8 cellular contexts compared by ENCODE assay signal in genomic region chr12:52156757-52157565, GRCh38. TPM values are rescaled to one million over a fixed set of nuclear protein-coding genes. Genes with fewer than 3 reads are reported as not detected.
DNase-seq lines count a peak whose midpoint lies in the region; ATAC-seq, FAIRE-seq and TF ChIP-seq lines count a peak whose summit lies in the region.

No MANE protein-coding gene starts in this region.

- H3K27me3 ChIP-seq in ovary (no peaks in the 10 kb centered on the region), transverse colon (peaks cover 4% of the 10 kb centered on the region)

- H3K4me3 ChIP-seq in ovary: no peak overlapping the region
- H3K4me3 ChIP-seq in transverse colon: no peak overlapping the region

- peak; percentile 40 for DNase-seq in DMS114 treated with DMSO at 0.1 percent for 48 hours (lab: John Stamatoyannopoulos, UW; ENCODE audit: unreplicated experiment)
- peak; percentile 94 for DNase-seq in HuH-7 (ENCODE audit: low spot score)
- DNase-seq in RPMI7951 (ENCODE audit: low read depth): peak; percentile 27
- peak; percentile 57 for DNase-seq in activated effector memory CD4-positive, alpha-beta T cell treated with Interleukin-2 at 50 U/mL for 16 hours
- peak; percentile 60 to 74 for DNase-seq in frontal cortex (ENCODE audit: low spot score in 2 of 2)
- DNase-seq in ovary: peak; percentile 64 to 86 (median 81)
- DNase-seq in transverse colon: peak; percentile 83

- TF ChIP-seq CTCF in ovary (IDR thresholded peaks at IDR 0.05) (peak; percentile 71 to 83 (median 77)), transverse colon (IDR thresholded peaks at IDR 0.05) (peak; percentile 91 to 95 (median 93))

- no peak for TF ChIP-seq EP300 in ovary (IDR thresholded peaks at IDR 0.05)
- TF ChIP-seq EP300 in transverse colon (IDR thresholded peaks at IDR 0.05; ENCODE audit: low read depth): no peak

- in situ Hi-C loops in transverse colon (cut with MboI; ENCODE audit: low pct_ligation_motif_present in 1 of 4, low pct_unique_long_range_greater_than_20kb in 1 of 4, low sequenced_read_pairs in 3 of 4): loop anchor here (10.0 kb wide), 3 partner anchors 718 to 818 kb away; no protein-coding TSS in a partner anchor

- FAIRE-seq in frontal cortex (lab: Jason Lieb, UNC): no peak

- 44 to 48% (median 47%) methylated on average over 15 of the region's 15 CpGs for WGBS in ovary, 3 donors
- 45% methylated on average over 15 of the region's 15 CpGs; no CpG with 5 or more reads in 1 of the 2 donors for WGBS in transverse colon (ENCODE audit: low coverage in 1 of 2), 2 donors

- intact Hi-C loops in ovary (cut with DNase I) (loop anchor here (2.0 to 10.0 kb wide), 7 partner anchors 55 to 828 kb away; no protein-coding TSS in a partner anchor), transverse colon (cut with DNase I; ENCODE audit: low total_unique reads) (loop anchor here (5.0 to 10.0 kb wide), 3 partner anchors 118 to 725 kb away; partner anchors contain the start of gene KRT86)

- peaks cover 3% of the 10 kb centered on the region for H3K4me1 ChIP-seq in ovary (ENCODE audit: insufficient read depth)
- peaks cover 6 to 19% (median 13%) of the 10 kb centered on the region in 4 donors for H3K4me1 ChIP-seq in transverse colon

- H3K9me3 ChIP-seq in ovary (no peaks in the 10 kb centered on the region), transverse colon (no peaks in the 10 kb centered on the region)

- no peak overlapping the region for H3K27ac ChIP-seq in ovary
- H3K27ac ChIP-seq in transverse colon: no peak overlapping the region

- H3K36me3 ChIP-seq in ovary (no peaks in the 10 kb centered on the region), transverse colon (no peaks in the 10 kb centered on the region)

- no peak for ATAC-seq in GM18519 (IDR thresholded peaks at IDR 0.05; ENCODE audit: low FRiP score, unreplicated experiment)

- TF ChIP-seq POLR2A in ovary (IDR thresholded peaks at IDR 0.05) (peak; percentile 9), transverse colon (IDR thresholded peaks at IDR 0.05) (no peak)

RNA-seq across cellular contexts. Expression of gene KRT80, which starts 34.9 kb away (rescaled TPM):
- total RNA-seq in RPMI7951 (2014; rRNA removed; shearing (Covaris generic)): 1.3 and 2.1 TPM in 2 replicates
- total RNA-seq in frontal cortex (not detected), ovary (10 to 100 TPM in 1 of 7 donors, 1 to 10 TPM in 2, under 1 TPM in 3, not detected in 1; 0.05 to 13.2 (median 0.99) TPM), transverse colon (under 1 TPM in 1 of 4 donors, not detected in 3; 0.14 TPM)
- 1 to 10 TPM in 1 of 2 donors, under 1 TPM in 1; 0.11 to 6.2 TPM for polyA plus RNA-seq in ovary

Comparison
In these comparisons a context has a peak if more than half of its experiments do, and no peak if none do; other contexts are left out.
1. DNase-seq: peak in every context shown above with its lines; median percentile 94 in HuH-7; 83 in transverse colon; 81 in ovary; 67 in frontal cortex; 57 in activated effector memory CD4-positive, alpha-beta T cell treated with Interleukin-2 at 50 U/mL for 16 hours; 40 in DMS114 treated with DMSO at 0.1 percent for 48 hours; 27 in RPMI7951.